1 cellular context compared by ENCODE assay signal in genomic region chr1:160204526-160205241, GRCh38.
TF ChIP-seq lines count a peak whose summit lies in the region.

No MANE protein-coding gene starts in this region.

TF ChIP-seq in H1, 55 proteins besides CTCF, POLR2A, EP300 and RAD21:
- TF ChIP-seq RFX5 (IDR thresholded peaks at IDR 0.05; ENCODE audit: borderline replicate concordance, low read depth, low read length) (no peak), JUN (IDR thresholded peaks at IDR 0.05; ENCODE audit: low read depth, low read length) (no peak), SP2 (IDR thresholded peaks at IDR 0.05; ENCODE audit: low read length) (no peak), SUZ12 (IDR thresholded peaks at IDR 0.05; ENCODE audit: low read length) (no peak), RBBP5 (IDR thresholded peaks at IDR 0.05; ENCODE audit: borderline replicate concordance, low read depth, low read length) (no peak), CBX5 (IDR thresholded peaks at IDR 0.05; ENCODE audit: low read depth, low read length) (no peak), MAX (IDR thresholded peaks at IDR 0.05) (no peak), E2F6 (IDR thresholded peaks at IDR 0.05) (no peak), GTF2F1 (IDR thresholded peaks at IDR 0.05; ENCODE audit: borderline replicate concordance, low read depth, low read length) (no peak), BRCA1 (IDR thresholded peaks at IDR 0.05; ENCODE audit: low read depth, low read length) (no peak), TBP (IDR thresholded peaks at IDR 0.05; ENCODE audit: low read depth, low read length) (no peak), SIX5 (IDR thresholded peaks at IDR 0.05; ENCODE audit: low read depth, low read length) (no peak), ATF2 (IDR thresholded peaks at IDR 0.05; ENCODE audit: low read length) (no peak), BACH1 (IDR thresholded peaks at IDR 0.05; ENCODE audit: low read length) (no peak), CHD2 (IDR thresholded peaks at IDR 0.05; ENCODE audit: low read length) (no peak), KDM5A (IDR thresholded peaks at IDR 0.05; ENCODE audit: low read length) (no peak), SP1 (IDR thresholded peaks at IDR 0.05; ENCODE audit: low read depth, low read length) (no peak), CTBP2 (IDR thresholded peaks at IDR 0.05; ENCODE audit: borderline replicate concordance, insufficient read depth, insufficient read length, low read length) (no peak)
